Comparison of ENCODE assay signal across 8 cellular contexts in the genomic region with DNA sequence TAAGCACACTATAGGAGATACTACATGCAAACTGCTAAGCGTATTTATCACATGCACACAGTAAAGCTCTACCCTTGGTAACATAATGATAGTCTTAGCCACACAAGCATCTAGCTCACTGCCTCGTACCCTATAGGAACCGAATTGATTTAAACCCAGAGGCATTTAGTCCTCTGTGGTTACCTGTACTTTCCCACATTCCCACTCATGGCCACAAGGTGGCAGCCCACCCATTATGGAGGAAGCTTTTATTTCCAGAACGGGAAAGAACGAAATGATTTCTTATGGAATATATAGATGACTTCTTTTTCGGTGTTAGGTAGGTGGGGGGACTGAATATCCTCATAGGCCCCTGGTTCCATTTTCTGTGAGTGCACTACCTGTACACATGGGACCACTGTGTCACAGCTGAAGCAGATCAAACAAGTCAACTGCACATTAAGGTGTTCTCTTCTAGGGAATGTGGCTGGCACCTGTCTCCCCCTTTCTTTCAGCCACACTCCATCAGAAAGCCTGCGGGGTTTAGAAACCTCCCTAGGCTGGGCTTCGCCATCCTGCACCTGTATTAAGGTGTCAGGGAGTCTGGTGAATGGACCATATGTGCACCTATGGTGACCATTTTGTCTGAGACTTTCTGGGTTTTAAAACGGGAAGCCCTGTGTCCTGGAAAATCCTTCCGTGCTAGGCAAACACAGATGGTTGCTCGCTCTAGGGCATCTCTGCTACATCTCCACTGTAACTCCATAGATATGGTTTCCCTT.
DNase-seq lines count a peak whose midpoint lies in the region; ATAC-seq and TF ChIP-seq lines count a peak whose summit lies in the region.

No MANE protein-coding gene starts in this region.

- TF ChIP-seq POLR2A in adrenal gland (IDR thresholded peaks at IDR 0.05) = no peak

- no peak overlapping the region for H3K4me3 ChIP-seq in CD4-positive, alpha-beta memory T cell (ENCODE audit: low read length in 2 of 2)
- no peak overlapping the region for H3K4me3 ChIP-seq in Karpas-422 (ENCODE audit: low read length)
- no peak overlapping the region for H3K4me3 ChIP-seq in adrenal gland
- no peak overlapping the region for H3K4me3 ChIP-seq in right atrium auricular region

- H3K36me3 Mint-ChIP-seq in CD4-positive, alpha-beta memory T cell = no peaks in the 10 kb centered on the region

- peak; percentile 62 for ATAC-seq in GM19397 (IDR thresholded peaks at IDR 0.05; ENCODE audit: unreplicated experiment)
- peak; percentile 73 for ATAC-seq in sciatic nerve
- ATAC-seq in HG02588 (IDR thresholded peaks at IDR 0.05; ENCODE audit: unreplicated experiment) = no peak

- no peaks in the 10 kb centered on the region for H3K27me3 ChIP-seq in CD4-positive, alpha-beta memory T cell (ENCODE audit: insufficient read depth, low read length)
- H3K27me3 ChIP-seq in Karpas-422 (ENCODE audit: low read length) (no peaks in the 10 kb centered on the region), adrenal gland (no peaks in the 10 kb centered on the region), right atrium auricular region (no peaks in the 10 kb centered on the region)

- POLR2A ChIA-PET in CD4-positive, alpha-beta memory T cell (lab: Charles Lee; ENCODE audit: partially characterized antibody) = no interaction called here

- DNase-seq in CD4-positive, alpha-beta memory T cell = peak in 4 of 5 donors; percentile 18 to 43 (median 26)
- DNase-seq in Karpas-422 (peak; percentile 76), SK-N-DZ (ENCODE audit: low spot score) (peak; percentile 79), adrenal gland (peak; percentile 64 to 92 (median 79)), right atrium auricular region (ENCODE audit: low spot score) (peak; percentile 82), sciatic nerve (ENCODE audit: low spot score) (peak; percentile 88)

- no peaks in the 10 kb centered on the region for H3K9me2 ChIP-seq in Karpas-422 (replicated peaks; ENCODE audit: insufficient read depth, low read length)

- H3K36me3 ChIP-seq in CD4-positive, alpha-beta memory T cell (ENCODE audit: insufficient read depth, low read length) = no peaks in the 10 kb centered on the region
- H3K36me3 ChIP-seq in Karpas-422 (ENCODE audit: insufficient read depth, low read length) = no peaks in the 10 kb centered on the region
- H3K36me3 ChIP-seq in adrenal gland (replicated peaks in 1 of 2) = no peaks in the 10 kb centered on the region
- no peaks in the 10 kb centered on the region for H3K36me3 ChIP-seq in right atrium auricular region

- H3K79me2 ChIP-seq in Karpas-422 (ENCODE audit: low read length) = no peaks in the 10 kb centered on the region

- no peak overlapping the region for H3K9ac ChIP-seq in Karpas-422 (ENCODE audit: low read length)

- H3K9me3 Mint-ChIP-seq in CD4-positive, alpha-beta memory T cell = peaks cover 0 to 2% (median 0%) of the 10 kb centered on the region in 8 donors

- CTCF ChIA-PET in CD4-positive, alpha-beta memory T cell (lab: Charles Lee; ENCODE audit: partially characterized antibody) = interaction anchor here (0.6 to 4.3 kb wide), 20 partner anchors 9 to 596 kb away, joined by 3 to 34 read pairs (median 4); a partner anchor contains a TSS

- peak; percentile 81 to 95 (median 90) for TF ChIP-seq CTCF in adrenal gland (IDR thresholded peaks at IDR 0.05)
- TF ChIP-seq CTCF in right atrium auricular region (IDR thresholded peaks at IDR 0.05) = peak; percentile 76 to 94

- H3K4me1 Mint-ChIP-seq in CD4-positive, alpha-beta memory T cell = peaks cover 0 to 4% (median under 1%) of the 10 kb centered on the region in 4 donors

- no peaks in the 10 kb centered on the region for H3K9me3 ChIP-seq in CD4-positive, alpha-beta memory T cell (ENCODE audit: control insufficient read depth in 1 of 2, low read length in 2 of 2)
- H3K9me3 ChIP-seq in Karpas-422 (ENCODE audit: low read length) (no peaks in the 10 kb centered on the region), adrenal gland (replicated peaks in 1 of 3) (no peaks in the 10 kb centered on the region), right atrium auricular region (no peaks in the 10 kb centered on the region)

- no peak overlapping the region for H2AFZ ChIP-seq in Karpas-422 (ENCODE audit: low read length)

- intact Hi-C loops in CD4-positive, alpha-beta memory T cell (cut with micrococcal nuclease) = loop anchor here (1.0 kb wide), 1 partner anchor 308 kb away; no protein-coding TSS in a partner anchor
- intact Hi-C loops in adrenal gland (cut with DNase I) (loop anchor here (2.0 to 10.0 kb wide), 3 partner anchors 315 to 587 kb away; no protein-coding TSS in a partner anchor), sciatic nerve (cut with DNase I) (loop anchor here (2.0 kb wide), 1 partner anchor 315 kb away; no protein-coding TSS in a partner anchor)

- no peak overlapping the region for H3K27ac Mint-ChIP-seq in CD4-positive, alpha-beta memory T cell

- H3K4me1 ChIP-seq in CD4-positive, alpha-beta memory T cell (ENCODE audit: insufficient read depth, low read length) = no peaks in the 10 kb centered on the region
- H3K4me1 ChIP-seq in Karpas-422 (ENCODE audit: low read length) = peaks cover 14% of the 10 kb centered on the region
- peaks cover 0 to 7% of the 10 kb centered on the region in 2 donors for H3K4me1 ChIP-seq in adrenal gland (replicated peaks in 1 of 2)
- peaks cover 0 to 32% of the 10 kb centered on the region in 2 donors for H3K4me1 ChIP-seq in right atrium auricular region

- peaks cover 3 to 15% of the 10 kb centered on the region in 2 donors for H3K27me3 Mint-ChIP-seq in CD4-positive, alpha-beta memory T cell

- H3K4me2 ChIP-seq in Karpas-422 (ENCODE audit: low read depth, low read length, poor library complexity, severe bottlenecking) = no peak overlapping the region

- no peak overlapping the region for H3K4me3 Mint-ChIP-seq in CD4-positive, alpha-beta memory T cell

- no peak overlapping the region for H3K27ac ChIP-seq in CD4-positive, alpha-beta memory T cell (ENCODE audit: low read depth, low read length)
- no peak overlapping the region for H3K27ac ChIP-seq in Karpas-422 (ENCODE audit: low read length)
- no peak overlapping the region for H3K27ac ChIP-seq in adrenal gland
- no peak overlapping the region for H3K27ac ChIP-seq in right atrium auricular region

- 21 to 34% (median 29%) methylated on average over 8 to 11 of the region's 11 CpGs for WGBS in adrenal gland, 4 donors

- no peaks in the 10 kb centered on the region for H4K20me1 ChIP-seq in Karpas-422 (ENCODE audit: insufficient read depth, low read depth, low read length)

Comparison
In these comparisons a context has a peak if more than half of its experiments do, and no peak if none do; other contexts are left out.
1. DNase-seq: peak in every context shown above with its lines; median percentile 88 in sciatic nerve; 82 in right atrium auricular region; 79 in SK-N-DZ; 79 in adrenal gland; 76 in Karpas-422; 26 in CD4-positive, alpha-beta memory T cell.